Comparison of ENCODE assay signal across 9 cellular contexts in the genomic region with DNA sequence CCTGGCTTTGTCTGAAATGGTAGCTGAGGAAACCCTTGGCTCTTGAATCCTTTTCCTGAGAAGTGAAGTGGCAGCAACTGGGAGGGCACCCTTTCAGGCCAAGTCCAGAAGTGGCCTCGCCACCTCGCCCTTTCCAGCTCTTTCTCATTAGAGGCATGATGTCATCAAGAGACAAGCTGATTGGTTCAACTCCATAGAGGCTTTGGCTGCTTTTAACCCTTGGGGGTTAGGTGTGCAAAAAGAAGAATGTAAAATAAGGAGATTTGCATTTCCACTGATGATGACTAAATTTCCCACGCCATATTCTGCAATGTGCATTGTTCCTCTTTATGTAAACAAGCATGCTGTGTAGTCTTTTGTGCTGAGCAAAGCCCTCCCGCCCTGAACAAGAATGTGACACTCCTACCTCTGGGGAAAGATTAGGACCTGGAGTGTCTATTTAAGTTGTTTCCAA.
A peak's percentile ranks its signal among the peaks of the same experiment; 100 is the strongest.
DNase-seq lines count a peak whose midpoint lies in the region; ATAC-seq and TF ChIP-seq lines count a peak whose summit lies in the region.
"Had no signal": no experiment of that assay in that cellular context is flagged by ENCODE, and none has a peak within 500 bp of the region (broad histone marks: within the 10 kb centered on the region; RNA-seq: fewer than 3 reads in every experiment).

No MANE protein-coding gene starts in this region.

- DNase-seq in ELR (ENCODE audit: low read depth) (peak; percentile 67), NCI-H446 treated with DMSO at 0.1 percent for 48 hours (lab: John Stamatoyannopoulos, UW) (peak; percentile 12), endodermal cell (peak; percentile 69)
- no peak for DNase-seq in stimulated activated CD4-positive, alpha-beta T cell treated with anti-CD3 and anti-CD28 coated beads, Interleukin-4, amount 100 ng/mL, for 24 hours

- peak overlapping the region; percentile 22 for H3K27ac ChIP-seq in endodermal cell (ENCODE audit: low read depth, low read length)
- peak overlapping the region; percentile 88 for H3K27ac ChIP-seq in muscle layer of duodenum (ENCODE audit: low read length)

- H3K9me3 Mint-ChIP-seq in endodermal cell, result no peaks in the 10 kb centered on the region

- no peaks in the 10 kb centered on the region for H3K27me3 Mint-ChIP-seq in endodermal cell (ENCODE audit: insufficient read depth)
- H3K27me3 Mint-ChIP-seq: activated naive CD8-positive, alpha-beta T cell had no signal

- peak overlapping the region; percentile 86 for H3K27ac Mint-ChIP-seq in endodermal cell
- H3K27ac Mint-ChIP-seq: activated naive CD8-positive, alpha-beta T cell had no signal

- H3K36me3 ChIP-seq in endodermal cell (ENCODE audit: control insufficient read depth, insufficient read depth, low read length), result peaks cover 8% of the 10 kb centered on the region
- peaks cover 0 to 5% of the 10 kb centered on the region in 2 donors for H3K36me3 ChIP-seq in muscle layer of duodenum (ENCODE audit: control insufficient read depth in 1 of 2, insufficient read depth in 2 of 2, low read length in 2 of 2)

- H3K4me1 ChIP-seq in endodermal cell (ENCODE audit: control insufficient read depth, insufficient read depth, low read length) (peaks cover 21% of the 10 kb centered on the region), muscle layer of duodenum (ENCODE audit: control insufficient read depth in 1 of 2, insufficient read depth in 2 of 2, low read length in 2 of 2) (peaks cover 29 to 53% of the 10 kb centered on the region in 2 donors)

- H3K4me3 ChIP-seq in endodermal cell (ENCODE audit: low read length) (no peak overlapping the region), muscle layer of duodenum (ENCODE audit: low read depth in 1 of 2, low read length in 2 of 2) (no peak overlapping the region)

- ATAC-seq in HG02763 (IDR thresholded peaks at IDR 0.05; ENCODE audit: unreplicated experiment), result no peak
- no peak for ATAC-seq in HG03095 (IDR thresholded peaks at IDR 0.05; ENCODE audit: unreplicated experiment)
- ATAC-seq in HG03520 (IDR thresholded peaks at IDR 0.05; ENCODE audit: unreplicated experiment), result no peak

- no peaks in the 10 kb centered on the region for H3K9me3 ChIP-seq in endodermal cell (ENCODE audit: control insufficient read depth, low read length)
- no peaks in the 10 kb centered on the region for H3K9me3 ChIP-seq in muscle layer of duodenum (ENCODE audit: control insufficient read depth in 1 of 2, low read length in 2 of 2)

- peak overlapping the region; percentile 3 for H3K9ac ChIP-seq in endodermal cell (ENCODE audit: extremely low read depth, low read length, poor library complexity, severe bottlenecking)

- H3K27me3 ChIP-seq in endodermal cell (ENCODE audit: control insufficient read depth, insufficient read depth, low read length, poor library complexity, severe bottlenecking), result no peaks in the 10 kb centered on the region
- no peaks in the 10 kb centered on the region for H3K27me3 ChIP-seq in muscle layer of duodenum (ENCODE audit: low read depth, low read length)

- H3K4me1 Mint-ChIP-seq in endodermal cell, result peaks cover 64% of the 10 kb centered on the region

- H3K4me3 Mint-ChIP-seq in endodermal cell, result no peak overlapping the region
- H3K4me3 Mint-ChIP-seq: activated naive CD8-positive, alpha-beta T cell had no signal

- H3K36me3 Mint-ChIP-seq in endodermal cell (ENCODE audit: low read depth), result peaks cover 12% of the 10 kb centered on the region

- TF ChIP-seq CTCF in endodermal cell (conservative IDR thresholded peaks at IDR 0.05), result no peak

- WGBS in endodermal cell (ENCODE audit: insufficient coverage in 1 of 2, insufficient read length in 1 of 2), 2 experiments, result 44% methylated on average over 4 of the region's 4 CpGs; no CpG with 5 or more reads in 1 of the 2 experiments
